ENCODE assay signal across 24 cellular contexts in genomic region chr3:140948460-140949249, GRCh38. TPM values are rescaled to one million over a fixed set of nuclear protein-coding genes. Genes with fewer than 3 reads are reported as not detected.
DNase-seq lines count a peak whose midpoint lies in the region; ATAC-seq, FAIRE-seq and TF ChIP-seq lines count a peak whose summit lies in the region.
"Had no signal": no experiment of that assay in that cellular context is flagged by ENCODE, and none has a peak within 500 bp of the region (broad histone marks: within the 10 kb centered on the region; RNA-seq: fewer than 3 reads in every experiment).

No MANE protein-coding gene starts in this region.

- H3K36me3 ChIP-seq in HepG2 (replicated peaks in 1 of 2; ENCODE audit: control insufficient read depth in 1 of 2, insufficient read depth in 2 of 2, low read length in 2 of 2) (peaks cover 0 to 20% of the 10 kb centered on the region in 2 experiments; a peak in 2 of 5 replicates), right lobe of liver (no peaks in the 10 kb centered on the region), neuronal stem cell (replicated peaks in 1 of 2; ENCODE audit: control insufficient read depth in 2 of 2, insufficient read depth in 2 of 2, low read length in 2 of 2) (peaks cover 0 to 30% of the 10 kb centered on the region in 2 donors), MM.1S (replicated peaks; ENCODE audit: insufficient read depth, low read length) (no peaks in the 10 kb centered on the region)

- H2AFZ ChIP-seq in HepG2 (ENCODE audit: low read length): no peak overlapping the region
- no peak overlapping the region for H2AFZ ChIP-seq in neuronal stem cell (ENCODE audit: low read length)
- H2AFZ ChIP-seq in MM.1S (ENCODE audit: low read length): no peak overlapping the region

- peaks cover 100% of the 10 kb centered on the region for H3K79me2 ChIP-seq in HepG2 (ENCODE audit: insufficient read depth, low read length)
- H3K79me2 ChIP-seq in MM.1S (ENCODE audit: low read length): peaks cover 99% of the 10 kb centered on the region

- peak; percentile 50; the same call in 2 of the 3 replicates for ATAC-seq in HepG2
- ATAC-seq in right lobe of liver: no peak
- no peak for ATAC-seq in WTC11

- no peak overlapping the region for H3K14ac ChIP-seq in neuronal stem cell (ENCODE audit: low read length)

- no peaks in the 10 kb centered on the region for H3K9me2 ChIP-seq in MM.1S (replicated peaks; ENCODE audit: insufficient read depth, low read length)
- H3K9me2 ChIP-seq: SK-N-SH had no signal

- WGBS in HepG2 (ENCODE audit: low lambda C conversion rate): 75% methylated on average over 5 of the region's 5 CpGs
- WGBS in right lobe of liver (ENCODE audit: insufficient coverage, low coverage, low lambda C conversion rate, missing lambda C conversion rate): 91% methylated on average over 5 of the region's 5 CpGs
- WGBS in neuronal stem cell (ENCODE audit: extremely low coverage in 2 of 2, insufficient read length in 2 of 2, insufficient replicate concordance in 1 of 2), 2 donors: no CpG with 5 or more reads among the region's 5 CpGs

- no peaks in the 10 kb centered on the region for H3F3A ChIP-seq in MM.1S (ENCODE audit: insufficient read depth, low read length)

- POLR2A ChIA-PET in HepG2 (lab: Yijun Ruan, JAX) (interaction anchor here (0.9 to 1.0 kb wide), 2 partner anchors 9 to 283 kb away, joined by 3 read pairs; partner anchors contain the start of gene PXYLP1), WTC11 (lab: Charles Lee) (no interaction called here)

- H3K9me3 Mint-ChIP-seq in WTC11 (no peaks in the 10 kb centered on the region), nephron progenitor cell (no peaks in the 10 kb centered on the region)
- H3K9me3 Mint-ChIP-seq: CD4-positive, alpha-beta T cell; IgD-negative memory B cell had no signal

- no peak overlapping the region for H2BK120ac ChIP-seq in neuronal stem cell (ENCODE audit: low read depth, low read length)

- no peak overlapping the region for H3K18ac ChIP-seq in neuronal stem cell (ENCODE audit: low read length)

- no peak for DNase-seq in HepG2 (ENCODE audit: low spot score)
- DNase-seq in right lobe of liver: no peak
- no peak for DNase-seq in WTC11 (ENCODE audit: low spot score)
- no peak for DNase-seq in nephron progenitor cell
- DNase-seq in neuronal stem cell (ENCODE audit: low spot score): no peak
- DNase-seq in MM.1S: no peak
- DNase-seq in SKM-1 treated with dmso at 0.1 percent for 144 hours (lab: John Stamatoyannopoulos, UW; ENCODE audit: unreplicated experiment): no peak
- no peak for DNase-seq in GOT3 (lab: John Stamatoyannopoulos, UW)
- DNase-seq: CD4-positive, alpha-beta T cell; H7; NCI-H1092 treated with DMSO at 0.1 percent for 48 hours; NCI-H1436; NCI-H187; NCI-H2081 treated with DMSO at 0.1 percent for 48 hours; NCI-H2171; NCI-H345; NCI-H510A treated with DMSO at 0.1 percent for 48 hours; NCI-H748 treated with DMSO at 0.1 percent for 48 hours; SK-N-SH had no signal

- no peak overlapping the region for H2AK5ac ChIP-seq in neuronal stem cell (ENCODE audit: low read depth, low read length)

- H4K8ac ChIP-seq in neuronal stem cell (ENCODE audit: low read depth, low read length): no peak overlapping the region

- H3K27me3 Mint-ChIP-seq in WTC11 (ENCODE audit: low read depth) (no peaks in the 10 kb centered on the region), nephron progenitor cell (ENCODE audit: low read depth, poor library complexity) (no peaks in the 10 kb centered on the region)
- H3K27me3 Mint-ChIP-seq: CD4-positive, alpha-beta T cell; IgD-negative memory B cell had no signal

- in situ Hi-C loops in HepG2 (cut with HindIII; ENCODE audit: extremely low pct_ligation_motif_present, low pct_unique_long_range_greater_than_20kb): loop anchor here (10.0 kb wide), 1 partner anchor 244 kb away; no protein-coding TSS in a partner anchor

- H3K9ac ChIP-seq in HepG2 (ENCODE audit: insufficient read depth, low read depth, low read length) (no peak overlapping the region; the same call in 1 of the 2 replicates), neuronal stem cell (ENCODE audit: low read depth, low read length, poor library complexity) (no peak overlapping the region), MM.1S (ENCODE audit: low read length) (no peak overlapping the region)
- H3K9ac ChIP-seq: BLaER1, SK-N-SH had no signal

- peaks cover 5% of the 10 kb centered on the region for H3K79me1 ChIP-seq in neuronal stem cell (ENCODE audit: low read depth, low read length)

- H2BK5ac ChIP-seq in neuronal stem cell (ENCODE audit: low read length): no peak overlapping the region

- CTCF ChIA-PET in HepG2 (lab: Yijun Ruan, JAX; ENCODE audit: low intra/inter-chr PET ratio, low total read pairs) (no interaction called here), WTC11 (lab: Charles Lee) (no interaction called here)

- TF ChIP-seq POLR2A in HepG2 (IDR thresholded peaks at IDR 0.05; ENCODE audit: insufficient read depth in 1 of 2, low read depth in 2 of 2, low read length in 2 of 2) (no peak), right lobe of liver (IDR thresholded peaks at IDR 0.05) (no peak)

- H3K9me3 ChIP-seq in HepG2 (ENCODE audit: low read length) (no peaks in the 10 kb centered on the region), right lobe of liver (no peaks in the 10 kb centered on the region), neuronal stem cell (replicated peaks in 1 of 2; ENCODE audit: control insufficient read depth in 2 of 2, insufficient read depth in 1 of 2, low read depth in 1 of 2, low read length in 2 of 2) (no peaks in the 10 kb centered on the region), MM.1S (replicated peaks; ENCODE audit: insufficient read depth, low read length) (no peaks in the 10 kb centered on the region)
- H3K9me3 ChIP-seq: BLaER1, SK-N-SH had no signal

- H3K4me1 Mint-ChIP-seq in WTC11 (peaks cover 65% of the 10 kb centered on the region), nephron progenitor cell (peaks cover 67% of the 10 kb centered on the region)

- no peak overlapping the region for H4K91ac ChIP-seq in neuronal stem cell (ENCODE audit: low read depth, low read length, poor library complexity)

- H3K27ac ChIP-seq in HepG2 (ENCODE audit: extremely low read length, insufficient read depth, low read length) (peak overlapping the region; percentile 19), right lobe of liver (no peak overlapping the region), neuronal stem cell (replicated peaks; ENCODE audit: low read length) (no peak overlapping the region), MM.1S (ENCODE audit: low read length) (no peak overlapping the region)
- H3K27ac ChIP-seq: 22Rv1, BLaER1 had no signal

- no peak overlapping the region for H2BK12ac ChIP-seq in neuronal stem cell (ENCODE audit: low read length)

- no peak overlapping the region for H2BK15ac ChIP-seq in neuronal stem cell (ENCODE audit: low read length)

- peak; percentile 40 for FAIRE-seq in HepG2 (lab: Jason Lieb, UNC)
- FAIRE-seq: G401.6, RCC 7860 had no signal

- H3K4me2 ChIP-seq in HepG2 (ENCODE audit: low read depth, low read length) (peak overlapping the region; percentile 49), neuronal stem cell (ENCODE audit: insufficient read depth, low read length, poor library complexity, severe bottlenecking) (no peak overlapping the region), MM.1S (ENCODE audit: low read depth, low read length) (no peak overlapping the region)
- H3K4me2 ChIP-seq: BLaER1, SK-N-SH had no signal

- H3K27ac Mint-ChIP-seq in WTC11: peak overlapping the region; percentile 64; the same call in 1 of the 2 replicates
- H3K27ac Mint-ChIP-seq in nephron progenitor cell: peak overlapping the region; percentile 70
- H3K27ac Mint-ChIP-seq: CD4-positive, alpha-beta T cell; IgD-negative memory B cell had no signal

- H4K20me1 ChIP-seq in HepG2 (ENCODE audit: insufficient read depth, low read length) (peaks cover 92% of the 10 kb centered on the region), MM.1S (ENCODE audit: insufficient read depth, low read length) (0 out of 2 replicates have a peak, but pooled peaks cover 12% of the 10 kb centered on the region)

- no peak for TF ChIP-seq RAD21 in HepG2 (CRISPR knock-in tag; IDR thresholded peaks at IDR 0.05)

- H3K36me3 Mint-ChIP-seq in WTC11: peaks cover 5% of the 10 kb centered on the region; the same call in 1 of the 2 replicates
- peaks cover 39% of the 10 kb centered on the region for H3K36me3 Mint-ChIP-seq in nephron progenitor cell (ENCODE audit: low read depth)

- TF ChIP-seq EP300 in HepG2 (IDR thresholded peaks at IDR 0.05; ENCODE audit: low read depth in 2 of 2, low read length in 2 of 2): 0 out of 4 replicates have a peak, but pooled peaks of 1 of the 2 experiments have one; percentile 20
- no peak for TF ChIP-seq EP300 in HepG2 (CRISPR knock-in tag; IDR thresholded peaks at IDR 0.05; ENCODE audit: borderline replicate concordance)

- TF ChIP-seq CTCF in HepG2 (CRISPR knock-in tag; IDR thresholded peaks at IDR 0.05) (no peak), right lobe of liver (IDR thresholded peaks at IDR 0.05) (no peak), WTC11 (IDR thresholded peaks at IDR 0.05) (no peak), nephron progenitor cell (IDR thresholded peaks at IDR 0.05) (no peak), MM.1S (IDR thresholded peaks at IDR 0.05; ENCODE audit: low read length) (no peak)

- peak overlapping the region in 1 of 3 experiments; percentile 14; a peak in 1 of 6 replicates for H3K4me3 ChIP-seq in HepG2 (replicated peaks in 1 of 3; ENCODE audit: insufficient read depth in 1 of 3, low read depth in 2 of 3, low read length in 3 of 3)
- no peak overlapping the region for H3K4me3 ChIP-seq in right lobe of liver
- H3K4me3 ChIP-seq in neuronal stem cell (ENCODE audit: low read length in 2 of 2): no peak overlapping the region
- H3K4me3 ChIP-seq in MM.1S (ENCODE audit: low read length): no peak overlapping the region
- H3K4me3 ChIP-seq: BLaER1 had no signal

- no peak overlapping the region for H3K23ac ChIP-seq in neuronal stem cell (ENCODE audit: low read depth, low read length, poor library complexity)

- H3K4ac ChIP-seq in neuronal stem cell (ENCODE audit: low read length): no peak overlapping the region

- H3K4me1 ChIP-seq in HepG2 (ENCODE audit: insufficient read depth, low read length) (peaks cover 100% of the 10 kb centered on the region), right lobe of liver (no peaks in the 10 kb centered on the region), neuronal stem cell (ENCODE audit: control insufficient read depth in 2 of 2, insufficient read depth in 1 of 2, low read depth in 1 of 2, low read length in 2 of 2) (peaks cover 8% of the 10 kb centered on the region in 2 donors), MM.1S (ENCODE audit: low read length) (peaks cover 6% of the 10 kb centered on the region)

- no peaks in the 10 kb centered on the region for H3K27me3 ChIP-seq in HepG2 (ENCODE audit: control insufficient read depth in 1 of 2, insufficient read depth in 2 of 2, low read length in 2 of 2)
- H3K27me3 ChIP-seq in right lobe of liver: peaks cover 0 to 41% of the 10 kb centered on the region in 2 donors
- H3K27me3 ChIP-seq in neuronal stem cell (ENCODE audit: control insufficient read depth in 3 of 3, insufficient read depth in 3 of 3, low read depth in 1 of 3, low read length in 3 of 3): no peaks in the 10 kb centered on the region
- no peaks in the 10 kb centered on the region for H3K27me3 ChIP-seq in MM.1S (replicated peaks; ENCODE audit: insufficient read depth, low read length)
- H3K27me3 ChIP-seq: BLaER1 had no signal

- BruUV-seq in HepG2 (replicated peaks; lab: Mats Ljungman, UMichigan): no TSS peak

- H3K4me3 Mint-ChIP-seq in WTC11 (no peak overlapping the region), nephron progenitor cell (no peak overlapping the region)
- H3K4me3 Mint-ChIP-seq: CD4-positive, alpha-beta T cell; IgD-negative memory B cell had no signal

- intact Hi-C loops in HepG2 (cut with micrococcal nuclease; ENCODE audit: unreplicated experiment) (no loop called here), right lobe of liver (cut with DNase I) (no loop called here)

RNA-seq across cellular contexts. Expression of gene SLC25A36, which starts 7.0 kb away (rescaled TPM):
- 30.6 and 34.6 TPM in 2 replicates for total RNA-seq in HepG2 (2016; rRNA removed; fragmentation: Illumina TruSeq; extraction: Trizol)
- total RNA-seq in HepG2 (2016; cell fraction: cytosol; rRNA removed; fragmentation: Illumina TruSeq; extraction: Trizol; ENCODE audit: low read depth): 9.3 and 10.0 TPM in 2 replicates
- 31.1 and 38.4 TPM in 2 replicates for total RNA-seq in HepG2 (2016; cell fraction: insoluble cytoplasmic fraction; rRNA removed; fragmentation: Illumina TruSeq; extraction: Trizol)
- total RNA-seq in HepG2 (2016; cell fraction: membrane; rRNA removed; fragmentation: Illumina TruSeq; extraction: Trizol): 27.8 and 28.9 TPM in 2 replicates
- 104 and 106 TPM in 2 replicates for total RNA-seq in HepG2 (2016; cell fraction: nucleus; rRNA removed; fragmentation: Illumina TruSeq; extraction: Trizol)
- polyA plus RNA-seq in HepG2 (2011; rRNA removed): 65.9 and 85.6 TPM in 2 replicates
- 21.5 and 30.1 TPM in 2 replicates for polyA plus RNA-seq in HepG2 (2011; cell fraction: cytosol; rRNA removed)
- polyA plus RNA-seq in HepG2 (2011; cell fraction: nucleus; rRNA removed): 95.3 and 126 TPM in 2 replicates
- polyA plus RNA-seq in HepG2 (2012): 58.4 and 60.7 TPM in 2 replicates
- polyA plus RNA-seq in HepG2 (2016; cell fraction: cytosol; fragmentation: Illumina TruSeq; extraction: Trizol; ENCODE audit: low read depth): 3.1 and 3.8 TPM in 2 replicates
- 28.8 and 29.2 TPM in 2 replicates for polyA plus RNA-seq in HepG2 (2016; cell fraction: insoluble cytoplasmic fraction; fragmentation: Illumina TruSeq; extraction: Trizol; ENCODE audit: low read depth)
- polyA plus RNA-seq in HepG2 (2016; cell fraction: membrane; fragmentation: Illumina TruSeq; extraction: Trizol; ENCODE audit: low read depth): 9.1 and 10.2 TPM in 2 replicates
- 125 and 132 TPM in 2 replicates for polyA plus RNA-seq in HepG2 (2016; cell fraction: nucleus; fragmentation: Illumina TruSeq; extraction: Trizol; ENCODE audit: insufficient read depth, low read depth)
- 36.1 and 65.1 TPM in 2 replicates for polyA minus RNA-seq in HepG2 (2011; rRNA and poly(A)+ RNA removed; ENCODE audit: low replicate concordance)
- polyA minus RNA-seq in HepG2 (2011; cell fraction: cytosol; rRNA and poly(A)+ RNA removed): 42.8 and 49.8 TPM in 2 replicates
- 350 and 400 TPM in 2 replicates for polyA minus RNA-seq in HepG2 (2011; cell fraction: nucleus; rRNA and poly(A)+ RNA removed)
- total RNA-seq in right lobe of liver: 1 to 10 TPM; 2.8 to 6.0 (median 5.1) TPM
- total RNA-seq in WTC11 (2021): 78.4 to 83.6 TPM (median 83.0 TPM) in 3 replicates
- polyA plus RNA-seq in neuronal stem cell (2013, experiment 1 of 2): 78.5 TPM
- 82.2 TPM for polyA plus RNA-seq in neuronal stem cell (2013, experiment 2 of 2)

Comparison
In these comparisons a context has a peak if more than half of its experiments do, and no peak if none do; other contexts are left out.
1. Of the 50 proteins assayed by ChIP-seq in both HepG2 and WTC11: peak only in HepG2: FOXP4; only in WTC11: GABPB1; in both: none; in neither: 47; mixed calls (peak in some experiments, not most) for 1.